ENCODE assay signal across 17 cellular contexts in the genomic region with DNA sequence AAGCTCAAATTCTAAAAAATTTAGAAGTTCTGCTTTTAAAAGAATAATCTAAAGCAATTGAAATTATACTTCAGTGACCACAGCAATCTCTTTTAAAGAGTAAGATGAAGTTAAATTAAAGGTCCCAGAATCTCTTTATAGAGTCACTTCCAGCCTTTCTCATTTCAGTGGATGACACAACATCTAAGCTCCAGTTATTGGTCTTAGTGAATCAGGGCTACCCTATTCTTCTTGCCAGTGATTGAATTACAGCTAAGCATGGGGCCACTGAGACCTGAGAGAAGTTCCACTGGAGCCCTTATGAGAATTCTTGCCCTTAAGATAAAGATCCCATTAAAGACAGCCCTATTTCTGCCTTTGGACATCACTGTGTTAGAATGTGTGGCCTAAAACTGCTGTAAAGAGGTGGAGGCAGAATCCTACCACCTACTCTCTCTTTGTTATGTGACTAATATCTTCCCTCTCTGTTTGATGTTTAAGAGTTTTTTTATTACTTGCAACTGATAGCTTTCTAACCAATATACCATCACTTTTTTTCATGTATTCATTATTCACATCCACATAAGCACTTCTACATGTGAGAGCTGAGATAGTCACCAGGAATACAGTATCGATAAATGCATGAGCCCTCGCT.
"Had no signal": no experiment of that assay in that cellular context is flagged by ENCODE, and none has a peak within 500 bp of the region (broad histone marks: within the 10 kb centered on the region; RNA-seq: fewer than 3 reads in every experiment).

No MANE protein-coding gene starts in this region.

- DNase-seq: activated CD4-positive, alpha-beta T cell treated with anti-CD3 and anti-CD28 coated beads for 48 hours; activated CD4-positive, alpha-beta T cell treated with anti-CD3 and anti-CD28 coated beads, Interleukin-2, amount 50 U/mL, for 48 hours; activated gamma-delta T cell; activated naive CD4-positive, alpha-beta T cell treated with anti-CD3 and anti-CD28 coated beads, Interleukin-2, amount 10 ng/mL, durations not matched to agents 7 days and 5 days; amniotic stem cell; Kasumi-1; KBM-7; NCI-H146; NCI-H2081 treated with DMSO at 0.1 percent for 48 hours; NCI-H446 treated with DMSO at 0.1 percent for 48 hours; NCI-H526 treated with DMSO at 0.1 percent for 48 hours; NCI-H82; RPMI8226; T-helper 1 cell had no signal

- ATAC-seq: activated CD4-positive, CD25-positive, alpha-beta regulatory T cell treated with anti-CD3 and anti-CD28 coated beads, Interleukin-2, amount 50 U/mL, for 24 hours; Right ventricle myocardium inferior had no signal

- H3K4me1 Mint-ChIP-seq: activated naive CD4-positive, alpha-beta T cell treated with anti-CD3 and anti-CD28 coated beads, Interleukin-2, amount 10 ng/mL, durations not matched to agents 7 days and 5 days had no signal

- H3K27ac Mint-ChIP-seq: activated naive CD4-positive, alpha-beta T cell treated with anti-CD3 and anti-CD28 coated beads, Interleukin-2, amount 10 ng/mL, durations not matched to agents 7 days and 5 days; brain had no signal

- H3K9me3 Mint-ChIP-seq: activated naive CD4-positive, alpha-beta T cell treated with anti-CD3 and anti-CD28 coated beads, Interleukin-2, amount 10 ng/mL, durations not matched to agents 7 days and 5 days had no signal

- H3K4me3 Mint-ChIP-seq: activated naive CD4-positive, alpha-beta T cell treated with anti-CD3 and anti-CD28 coated beads, Interleukin-2, amount 10 ng/mL, durations not matched to agents 7 days and 5 days; brain had no signal

- H3K36me3 Mint-ChIP-seq: activated naive CD4-positive, alpha-beta T cell treated with anti-CD3 and anti-CD28 coated beads, Interleukin-2, amount 10 ng/mL, durations not matched to agents 7 days and 5 days; brain had no signal
